ENCODE assay signal across 17 cellular contexts in the genomic region with DNA sequence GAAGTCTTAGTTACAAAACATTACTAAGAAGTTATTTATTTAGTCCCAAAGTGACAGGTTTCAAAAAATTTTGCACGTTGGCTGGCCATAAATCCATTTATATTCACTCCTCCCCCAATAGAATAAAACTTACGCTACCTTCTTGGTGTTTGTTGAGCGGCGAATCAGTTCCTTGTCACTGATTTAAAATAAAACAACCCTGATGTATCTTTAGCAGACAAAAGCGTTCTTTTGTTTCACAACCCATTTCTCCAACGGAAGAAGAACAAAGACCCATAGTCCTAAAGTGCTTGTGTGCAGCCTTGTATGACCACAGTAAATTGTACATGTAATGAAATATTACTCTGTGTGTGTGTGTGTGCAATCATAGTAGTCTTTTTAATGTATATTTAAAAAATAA.
DNase-seq lines count a peak whose midpoint lies in the region; TF ChIP-seq lines count a peak whose summit lies in the region.
"Had no signal": no experiment of that assay in that cellular context is flagged by ENCODE, and none has a peak within 500 bp of the region (broad histone marks: within the 10 kb centered on the region; RNA-seq: fewer than 3 reads in every experiment).

No MANE protein-coding gene starts in this region.

- peaks cover 75% of the 10 kb centered on the region for H3K79me2 ChIP-seq in SU-DHL-6 (ENCODE audit: insufficient read depth, low read length)

- H2AFZ ChIP-seq in SU-DHL-6 (ENCODE audit: low read depth, low read length, severe bottlenecking): no peak overlapping the region
- H2AFZ ChIP-seq: hepatocyte had no signal

- H3K27me3 ChIP-seq in SU-DHL-6 (ENCODE audit: low read length) (no peaks in the 10 kb centered on the region), esophagus squamous epithelium (no peaks in the 10 kb centered on the region), ascending aorta (no peaks in the 10 kb centered on the region)
- H3K27me3 ChIP-seq: hepatocyte, tibial artery had no signal

- H4K20me1 ChIP-seq in SU-DHL-6 (ENCODE audit: low read depth, low read length): no peaks in the 10 kb centered on the region

- no peaks in the 10 kb centered on the region for H3K9me2 ChIP-seq in SU-DHL-6 (replicated peaks; ENCODE audit: insufficient read depth, low read length)

- no peaks in the 10 kb centered on the region for H3K36me3 ChIP-seq in SU-DHL-6 (ENCODE audit: low read length)
- H3K36me3 ChIP-seq in esophagus squamous epithelium: peaks cover 0 to 19% (median 0%) of the 10 kb centered on the region in 3 donors
- peaks cover 0 to 3% of the 10 kb centered on the region in 2 donors for H3K36me3 ChIP-seq in ascending aorta
- H3K36me3 ChIP-seq: prostate gland, tibial artery had no signal

- 71 to 76% methylated on average over 6 of the region's 6 CpGs for WGBS in esophagus squamous epithelium, 2 donors

- peak; percentile 1 for DNase-seq in NCI-H748 (lab: John Stamatoyannopoulos, UW; ENCODE audit: unreplicated experiment)
- DNase-seq in NCI-H748 treated with DMSO at 0.1 percent for 48 hours (lab: John Stamatoyannopoulos, UW): no peak
- DNase-seq in midbrain (lab: John Stamatoyannopoulos, UW): peak; percentile 69
- no peak for DNase-seq in esophagus squamous epithelium (lab: John Stamatoyannopoulos, UW)
- no peak for DNase-seq in ascending aorta (ENCODE audit: low spot score in 2 of 2)
- DNase-seq in stimulated activated CD4-positive, alpha-beta T cell treated with anti-CD3 and anti-CD28 coated beads, Interleukin-4, amount 100 ng/mL, for 4 hours: no peak
- no peak for DNase-seq in SHP77 treated with DMSO at 0.1 percent for 48 hours (lab: John Stamatoyannopoulos, UW)
- DNase-seq: activated CD4-positive, alpha-beta T cell treated with anti-CD3 and anti-CD28 coated beads, Interleukin-2, amount 50 U/mL, for 4 hours; activated naive CD4-positive, alpha-beta T cell treated with Interleukin-2 at 50 U/mL for 16 hours; aorta; IMR-90; mesenchymal stem cell; stimulated activated CD8-positive, alpha-beta memory T cell treated with anti-CD3 and anti-CD28 coated beads, Interleukin-4, amount 100 ng/mL, for 48 hours; tibial artery had no signal

- H3K4me1 ChIP-seq in esophagus squamous epithelium (peaks cover 4 to 33% (median 13%) of the 10 kb centered on the region in 3 donors), ascending aorta (peaks cover 0 to 8% of the 10 kb centered on the region in 2 donors)
- H3K4me1 ChIP-seq: prostate gland had no signal

- TF ChIP-seq CTCF in SU-DHL-6 (IDR thresholded peaks at IDR 0.05; ENCODE audit: insufficient read depth, low read length, poor library complexity, severe bottlenecking) (no peak), esophagus squamous epithelium (IDR thresholded peaks at IDR 0.05) (no peak), ascending aorta (IDR thresholded peaks at IDR 0.05) (no peak)

- H3K4me3 ChIP-seq in SU-DHL-6 (ENCODE audit: insufficient read depth, low read length, poor library complexity, severe bottlenecking) (peak overlapping the region; percentile 34), esophagus squamous epithelium (no peak overlapping the region), ascending aorta (no peak overlapping the region)
- H3K4me3 ChIP-seq: hepatocyte, prostate gland, tibial artery had no signal

- H3K4me2 ChIP-seq in SU-DHL-6 (ENCODE audit: low read depth, low read length, poor library complexity, severe bottlenecking): peak overlapping the region; percentile 83
- H3K4me2 ChIP-seq: hepatocyte had no signal

- TF ChIP-seq POLR2A in esophagus squamous epithelium (IDR thresholded peaks at IDR 0.05): no peak

- peak overlapping the region; percentile 58 for H3K9ac ChIP-seq in SU-DHL-6 (ENCODE audit: low read length)

- intact Hi-C loops in esophagus squamous epithelium (cut with DNase I): no loop called here
- intact Hi-C loops in ascending aorta (cut with DNase I): no loop called here

- no peaks in the 10 kb centered on the region for H3K9me3 ChIP-seq in SU-DHL-6 (ENCODE audit: insufficient read depth, low read length)
- H3K9me3 ChIP-seq in esophagus squamous epithelium: no peaks in the 10 kb centered on the region
- no peaks in the 10 kb centered on the region for H3K9me3 ChIP-seq in ascending aorta
- H3K9me3 ChIP-seq: prostate gland, tibial artery had no signal

- H3F3A ChIP-seq in SU-DHL-6 (ENCODE audit: insufficient read depth): peaks cover 50% of the 10 kb centered on the region

- peak overlapping the region; percentile 98 for H3K27ac ChIP-seq in SU-DHL-6 (ENCODE audit: low read depth, low read length)
- no peak overlapping the region for H3K27ac ChIP-seq in esophagus squamous epithelium
- H3K27ac ChIP-seq in ascending aorta: no peak overlapping the region
- H3K27ac ChIP-seq: hepatocyte, prostate gland, tibial artery had no signal

Comparison
In these comparisons a context has a peak if more than half of its experiments do, and no peak if none do; other contexts are left out.
1. DNase-seq: peak in NCI-H748 (single experiment) and midbrain (single experiment); none in NCI-H748 treated with DMSO at 0.1 percent for 48 hours (single experiment), esophagus squamous epithelium (single experiment), ascending aorta (0 of 2), stimulated activated CD4-positive, alpha-beta T cell treated with anti-CD3 and anti-CD28 coated beads, Interleukin-4, amount 100 ng/mL, for 4 hours (0 of 2) and SHP77 treated with DMSO at 0.1 percent for 48 hours (single experiment).